Comparison of ENCODE assay signal across 9 cellular contexts in the genomic region with DNA sequence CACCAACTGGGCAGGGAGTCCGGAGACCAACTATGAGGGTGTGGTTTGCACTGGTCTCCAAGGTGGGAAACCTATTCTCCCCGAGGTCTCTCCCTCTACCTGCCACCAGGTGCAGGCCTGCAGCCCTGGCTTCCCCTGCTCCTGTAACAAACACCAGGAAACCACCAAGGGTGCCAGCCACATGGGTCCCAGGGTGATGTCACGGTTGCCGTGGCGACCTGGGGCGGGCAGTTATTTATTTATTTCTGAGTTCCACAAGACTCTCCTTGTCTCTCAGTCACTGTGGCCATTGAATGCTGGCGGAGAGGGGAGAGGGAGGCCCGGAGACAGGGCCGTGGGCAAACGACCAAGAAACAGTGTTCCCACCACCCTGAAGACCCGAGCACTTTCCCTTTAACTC. TPM values are rescaled to one million over a fixed set of nuclear protein-coding genes. Genes with fewer than 3 reads are reported as not detected.
A peak's percentile ranks its signal among the peaks of the same experiment; 100 is the strongest.
DNase-seq lines count a peak whose midpoint lies in the region; ATAC-seq and TF ChIP-seq lines count a peak whose summit lies in the region.
"Had no signal": no experiment of that assay in that cellular context is flagged by ENCODE, and none has a peak within 500 bp of the region (broad histone marks: within the 10 kb centered on the region; RNA-seq: fewer than 3 reads in every experiment).

No MANE protein-coding gene starts in this region.

- DNase-seq in CD1c-positive myeloid dendritic cell (ENCODE audit: extremely low spot score): peak; percentile 1
- DNase-seq in HT1080 (ENCODE audit: low read depth): peak; percentile 32
- DNase-seq in left colon: peak; percentile 18 to 26
- no peak for DNase-seq in coronary artery (ENCODE audit: low spot score)
- no peak for DNase-seq in activated T-cell treated with anti-CD3 and anti-CD28 coated beads for 4 hours
- DNase-seq in NCI-H187 treated with DMSO at 0.1 percent for 48 hours (lab: John Stamatoyannopoulos, UW): no peak

- no peak overlapping the region for H3K27ac ChIP-seq in coronary artery
- H3K27ac ChIP-seq: KMS-11 had no signal

- no peak overlapping the region for H3K4me3 ChIP-seq in coronary artery

- ATAC-seq in SK-N-SH treated with all-trans-retinoic acid at 6 μM for 48 hours: peak; percentile 33; the same call in 2 of the 3 replicates
- ATAC-seq in left colon: peak; percentile 62
- no peak for ATAC-seq in HG02678 (IDR thresholded peaks at IDR 0.05; ENCODE audit: unreplicated experiment)

- intact Hi-C loops in left colon (cut with DNase I, micrococcal nuclease): no loop called here

- no peak for TF ChIP-seq CTCF in coronary artery (IDR thresholded peaks at IDR 0.05)

TF ChIP-seq in SK-N-SH treated with all-trans-retinoic acid at 6 μM for 48 hours, 23 proteins besides CTCF, POLR2A, EP300 and RAD21:
- TF ChIP-seq ESRRG (CRISPR knock-in tag; IDR thresholded peaks at IDR 0.05): no peak
- no peak for TF ChIP-seq RARB (CRISPR knock-in tag; IDR thresholded peaks at IDR 0.05)
- no peak for TF ChIP-seq ZNF8 (CRISPR knock-in tag; IDR thresholded peaks at IDR 0.05)
- no peak for TF ChIP-seq CSDC2 (CRISPR knock-in tag; IDR thresholded peaks at IDR 0.05)
- TF ChIP-seq TOX (CRISPR knock-in tag; IDR thresholded peaks at IDR 0.05; ENCODE audit: borderline replicate concordance): no peak
- TF ChIP-seq OSR1 (CRISPR knock-in tag; IDR thresholded peaks at IDR 0.05): no peak
- no peak for TF ChIP-seq ARNTL (CRISPR knock-in tag; IDR thresholded peaks at IDR 0.05; ENCODE audit: borderline replicate concordance, low read depth)
- TF ChIP-seq, protein P1, sequence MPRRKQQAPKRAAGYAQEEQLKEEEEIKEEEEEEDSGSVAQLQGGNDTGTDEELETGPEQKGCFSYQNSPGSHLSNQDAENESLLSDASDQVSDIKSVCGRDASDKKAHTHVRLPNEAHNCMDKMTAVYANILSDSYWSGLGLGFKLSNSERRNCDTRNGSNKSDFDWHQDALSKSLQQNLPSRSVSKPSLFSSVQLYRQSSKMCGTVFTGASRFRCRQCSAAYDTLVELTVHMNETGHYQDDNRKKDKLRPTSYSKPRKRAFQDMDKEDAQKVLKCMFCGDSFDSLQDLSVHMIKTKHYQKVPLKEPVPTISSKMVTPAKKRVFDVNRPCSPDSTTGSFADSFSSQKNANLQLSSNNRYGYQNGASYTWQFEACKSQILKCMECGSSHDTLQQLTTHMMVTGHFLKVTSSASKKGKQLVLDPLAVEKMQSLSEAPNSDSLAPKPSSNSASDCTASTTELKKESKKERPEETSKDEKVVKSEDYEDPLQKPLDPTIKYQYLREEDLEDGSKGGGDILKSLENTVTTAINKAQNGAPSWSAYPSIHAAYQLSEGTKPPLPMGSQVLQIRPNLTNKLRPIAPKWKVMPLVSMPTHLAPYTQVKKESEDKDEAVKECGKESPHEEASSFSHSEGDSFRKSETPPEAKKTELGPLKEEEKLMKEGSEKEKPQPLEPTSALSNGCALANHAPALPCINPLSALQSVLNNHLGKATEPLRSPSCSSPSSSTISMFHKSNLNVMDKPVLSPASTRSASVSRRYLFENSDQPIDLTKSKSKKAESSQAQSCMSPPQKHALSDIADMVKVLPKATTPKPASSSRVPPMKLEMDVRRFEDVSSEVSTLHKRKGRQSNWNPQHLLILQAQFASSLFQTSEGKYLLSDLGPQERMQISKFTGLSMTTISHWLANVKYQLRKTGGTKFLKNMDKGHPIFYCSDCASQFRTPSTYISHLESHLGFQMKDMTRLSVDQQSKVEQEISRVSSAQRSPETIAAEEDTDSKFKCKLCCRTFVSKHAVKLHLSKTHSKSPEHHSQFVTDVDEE (CRISPR knock-in tag; IDR thresholded peaks at IDR 0.05): no peak
- TF ChIP-seq, protein P2, sequence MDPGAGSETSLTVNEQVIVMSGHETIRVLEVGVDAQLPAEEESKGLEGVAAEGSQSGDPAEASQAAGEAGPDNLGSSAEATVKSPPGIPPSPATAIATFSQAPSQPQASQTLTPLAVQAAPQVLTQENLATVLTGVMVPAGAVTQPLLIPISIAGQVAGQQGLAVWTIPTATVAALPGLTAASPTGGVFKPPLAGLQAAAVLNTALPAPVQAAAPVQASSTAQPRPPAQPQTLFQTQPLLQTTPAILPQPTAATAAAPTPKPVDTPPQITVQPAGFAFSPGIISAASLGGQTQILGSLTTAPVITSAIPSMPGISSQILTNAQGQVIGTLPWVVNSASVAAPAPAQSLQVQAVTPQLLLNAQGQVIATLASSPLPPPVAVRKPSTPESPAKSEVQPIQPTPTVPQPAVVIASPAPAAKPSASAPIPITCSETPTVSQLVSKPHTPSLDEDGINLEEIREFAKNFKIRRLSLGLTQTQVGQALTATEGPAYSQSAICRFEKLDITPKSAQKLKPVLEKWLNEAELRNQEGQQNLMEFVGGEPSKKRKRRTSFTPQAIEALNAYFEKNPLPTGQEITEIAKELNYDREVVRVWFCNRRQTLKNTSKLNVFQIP (CRISPR knock-in tag; IDR thresholded peaks at IDR 0.05; ENCODE audit: borderline replicate concordance, low read depth): no peak
- TF ChIP-seq ZNF70 (CRISPR knock-in tag; IDR thresholded peaks at IDR 0.05): no peak
- TF ChIP-seq SNAI2 (CRISPR knock-in tag; IDR thresholded peaks at IDR 0.05): no peak
- no peak for TF ChIP-seq ISL1 (CRISPR knock-in tag; IDR thresholded peaks at IDR 0.05)
- no peak for TF ChIP-seq ZFP30 (CRISPR knock-in tag; IDR thresholded peaks at IDR 0.05)
- TF ChIP-seq ZC3H10 (CRISPR knock-in tag; IDR thresholded peaks at IDR 0.05): no peak
TF ChIP-seq in SK-N-SH treated with all-trans-retinoic acid at 6 μM for 48 hours: peak in this region for 0.

RNA-seq across cellular contexts. Expression of gene MMD2, which starts 27.1 kb away (rescaled TPM):
- total RNA-seq in HT1080 (2014; rRNA removed; shearing (Covaris generic)): not detected in 2 replicates
- polyA plus RNA-seq in HT1080 (2015; cell fraction: cytosol; rRNA removed): not detected in 2 replicates
- not detected in 2 replicates for polyA plus RNA-seq in HT1080 (2015; cell fraction: nucleus; rRNA removed)
- not detected for total RNA-seq in left colon

RNA-seq across cellular contexts. Expression of gene RADIL, which starts 48.4 kb away (rescaled TPM):
- total RNA-seq in HT1080 (2014; rRNA removed; shearing (Covaris generic)): 0.14 and 0.57 TPM in 2 replicates
- 0.92 and 1.4 TPM in 2 replicates for polyA plus RNA-seq in HT1080 (2015; cell fraction: cytosol; rRNA removed)
- 0.98 and 2.1 TPM in 2 replicates for polyA plus RNA-seq in HT1080 (2015; cell fraction: nucleus; rRNA removed)
- 1 to 10 TPM; 1.4 to 1.9 TPM for total RNA-seq in left colon

Comparison
In these comparisons a context has a peak if more than half of its experiments do, and no peak if none do; other contexts are left out.
1. DNase-seq: peak in CD1c-positive myeloid dendritic cell (single experiment), HT1080 (single experiment) and left colon (2 of 2); none in coronary artery (single experiment), activated T-cell treated with anti-CD3 and anti-CD28 coated beads for 4 hours (single experiment) and NCI-H187 treated with DMSO at 0.1 percent for 48 hours (single experiment).